21 cellular contexts compared by ENCODE assay signal in genomic region chr3:138062626-138063025, GRCh38. TPM values are rescaled to one million over a fixed set of nuclear protein-coding genes. Genes with fewer than 3 reads are reported as not detected.
DNase-seq lines count a peak whose midpoint lies in the region; ATAC-seq and TF ChIP-seq lines count a peak whose summit lies in the region.
"Had no signal": no experiment of that assay in that cellular context is flagged by ENCODE, and none has a peak within 500 bp of the region (broad histone marks: within the 10 kb centered on the region; RNA-seq: fewer than 3 reads in every experiment).

No MANE protein-coding gene starts in this region.

- no peaks in the 10 kb centered on the region for H3K79me2 ChIP-seq in PC-3 (ENCODE audit: low read length)

- CTCF ChIA-PET in PC-3 (lab: Charles Lee): no interaction called here

- intact Hi-C loops in posterior vena cava (cut with DNase I): no loop called here
- intact Hi-C loops in colonic mucosa (cut with DNase I): no loop called here
- intact Hi-C loops in PC-3 (cut with micrococcal nuclease): no loop called here

- peaks cover 37% of the 10 kb centered on the region; the same call in 1 of the 2 replicates for H3K36me3 Mint-ChIP-seq in HFFc6 (ENCODE audit: low read depth)
- H3K36me3 Mint-ChIP-seq: activated naive CD8-positive, alpha-beta T cell treated with anti-CD3 and anti-CD28 coated beads for 36 hours; stimulated activated memory B cell treated with anti-CD40 and anti-IgM and Interleukin-4, amounts not matched to agents 10 μg/mL and 1 μg/mL and 100 μg/mL, for 72 hours had no signal

- H3K27me3 ChIP-seq in colonic mucosa (no peaks in the 10 kb centered on the region), PC-3 (ENCODE audit: low read length) (no peaks in the 10 kb centered on the region)
- H3K27me3 ChIP-seq: heart left ventricle, right lobe of liver, thyroid gland had no signal

- no peak overlapping the region for H3K4me3 Mint-ChIP-seq in HFFc6
- H3K4me3 Mint-ChIP-seq: activated naive CD8-positive, alpha-beta T cell treated with anti-CD3 and anti-CD28 coated beads for 36 hours; stimulated activated memory B cell treated with anti-CD40 and anti-IgM and Interleukin-4, amounts not matched to agents 10 μg/mL and 1 μg/mL and 100 μg/mL, for 72 hours had no signal

- no peak for ATAC-seq in PC-3
- ATAC-seq: activated CD4-positive, CD25-positive, alpha-beta regulatory T cell treated with anti-CD3 and anti-CD28 coated beads, Interleukin-2, amount 50 U/mL, for 24 hours; right lobe of liver had no signal

- POLR2A ChIA-PET in PC-3 (lab: Charles Lee; ENCODE audit: unreplicated experiment): no interaction called here

- H3K4me3 ChIP-seq in astrocyte of the spinal cord (ENCODE audit: low read depth, low read length) (no peak overlapping the region), colonic mucosa (no peak overlapping the region), PC-3 (ENCODE audit: low read length) (no peak overlapping the region)
- H3K4me3 ChIP-seq: heart left ventricle, right lobe of liver, thyroid gland had no signal

- no peaks in the 10 kb centered on the region for H3K4me1 ChIP-seq in colonic mucosa
- H3K4me1 ChIP-seq in PC-3 (ENCODE audit: insufficient read depth, low read length): no peaks in the 10 kb centered on the region
- H3K4me1 ChIP-seq: Caco-2, right lobe of liver, thyroid gland had no signal

- no peak for TF ChIP-seq CTCF in AG09319 (IDR thresholded peaks at IDR 0.05; ENCODE audit: low read depth, low read length)
- no peak for TF ChIP-seq CTCF in HFFc6 (IDR thresholded peaks at IDR 0.05)
- TF ChIP-seq CTCF in astrocyte of the spinal cord (IDR thresholded peaks at IDR 0.05; ENCODE audit: low read depth, low read length): no peak
- no peak for TF ChIP-seq CTCF in colonic mucosa (IDR thresholded peaks at IDR 0.05)
- no peak for TF ChIP-seq CTCF in PC-3 (conservative IDR thresholded peaks at IDR 0.05; ENCODE audit: low read depth, low read length)

- H3K27ac ChIP-seq in colonic mucosa: no peak overlapping the region
- H3K27ac ChIP-seq in PC-3 (ENCODE audit: low read length): no peak overlapping the region
- H3K27ac ChIP-seq: heart left ventricle, right lobe of liver, thyroid gland had no signal

- H3F3A ChIP-seq in PC-3 (ENCODE audit: low read length, unreplicated experiment): no peaks in the 10 kb centered on the region

- no peaks in the 10 kb centered on the region for H3K36me3 ChIP-seq in colonic mucosa
- H3K36me3 ChIP-seq in PC-3 (ENCODE audit: low read depth, low read length): no peaks in the 10 kb centered on the region
- H3K36me3 ChIP-seq: right lobe of liver had no signal

- no peaks in the 10 kb centered on the region for H3K9me3 ChIP-seq in colonic mucosa
- no peaks in the 10 kb centered on the region for H3K9me3 ChIP-seq in PC-3 (ENCODE audit: low read length)
- H3K9me3 ChIP-seq: Caco-2, heart left ventricle, right lobe of liver, thyroid gland had no signal

- BruUV-seq in PC-3 (replicated peaks; lab: Mats Ljungman, UMichigan): no TSS peak

- DNase-seq in AG09319 (ENCODE audit: extremely low read depth, low read depth): peak; percentile 41
- peak; percentile 74 for DNase-seq in HFFc6
- peak; percentile 71 for DNase-seq in astrocyte of the spinal cord (ENCODE audit: low read depth, low spot score)
- peak; percentile 40 for DNase-seq in islet precursor cell
- no peak for DNase-seq in HT-29 (ENCODE audit: low spot score)
- DNase-seq in posterior vena cava (ENCODE audit: low spot score): no peak
- no peak for DNase-seq in colonic mucosa
- DNase-seq in PC-3: no peak
- DNase-seq: activated naive CD8-positive, alpha-beta T cell treated with anti-CD3 and anti-CD28 coated beads for 36 hours; Caco-2; caudate nucleus; heart left ventricle; Karpas-422; NCI-H1417; right lobe of liver; thyroid gland had no signal

- H3K9me2 ChIP-seq in PC-3 (replicated peaks; ENCODE audit: low read length): no peaks in the 10 kb centered on the region

- no peaks in the 10 kb centered on the region for H3K27me3 Mint-ChIP-seq in HFFc6 (ENCODE audit: insufficient read depth)

- H2AFZ ChIP-seq in PC-3 (ENCODE audit: low read length): no peak overlapping the region

- H3K4me2 ChIP-seq in PC-3 (ENCODE audit: low read length): no peak overlapping the region

- no peaks in the 10 kb centered on the region for H4K20me1 ChIP-seq in PC-3 (ENCODE audit: low read length)

- in situ Hi-C loops in astrocyte of the spinal cord (cut with HindIII; ENCODE audit: low sequenced_read_pairs): no loop called here

- H3K4me1 Mint-ChIP-seq in HFFc6 (ENCODE audit: low read depth): peaks cover 30% of the 10 kb centered on the region

- peak overlapping the region; percentile 69 for H3K27ac Mint-ChIP-seq in HFFc6
- H3K27ac Mint-ChIP-seq: activated naive CD8-positive, alpha-beta T cell treated with anti-CD3 and anti-CD28 coated beads for 36 hours; stimulated activated memory B cell treated with anti-CD40 and anti-IgM and Interleukin-4, amounts not matched to agents 10 μg/mL and 1 μg/mL and 100 μg/mL, for 72 hours had no signal

- H3K9me3 Mint-ChIP-seq in HFFc6: no peaks in the 10 kb centered on the region
- H3K9me3 Mint-ChIP-seq: activated naive CD8-positive, alpha-beta T cell treated with anti-CD3 and anti-CD28 coated beads for 36 hours; stimulated activated memory B cell treated with anti-CD40 and anti-IgM and Interleukin-4, amounts not matched to agents 10 μg/mL and 1 μg/mL and 100 μg/mL, for 72 hours had no signal

- H3K9ac ChIP-seq in colonic mucosa (ENCODE audit: low read depth in 2 of 2, low read length in 2 of 2) (no peak overlapping the region), PC-3 (ENCODE audit: low read length) (no peak overlapping the region)

RNA-seq across cellular contexts. Expression of gene CLDN18, which starts 52.7 kb away (rescaled TPM):
- total RNA-seq in HFFc6 (2021; fragmentation: NEBNext Ultra II Directional; extraction: Animal tissue kit (Norgen Biotek cat#: 25700)): not detected
- total RNA-seq in HT-29 (2014; rRNA removed; shearing (Covaris generic)): 0.05 TPM in 1 of 2 replicates, not detected in the other
- total RNA-seq in posterior vena cava (not detected), colonic mucosa (under 1 TPM; 0.11 to 0.44 TPM), PC-3 (2014; rRNA removed) (not detected in 2 replicates)
- total RNA-seq: activated naive CD8-positive, alpha-beta T cell treated with anti-CD3 and anti-CD28 coated beads for 36 hours; Caco-2; epithelial cell of proximal tubule; H1; heart left ventricle; liver; right lobe of liver; thyroid gland had no signal

RNA-seq across cellular contexts. Expression of gene DZIP1L, which starts 52.8 kb away (rescaled TPM):
- total RNA-seq in HFFc6 (2021; fragmentation: NEBNext Ultra II Directional; extraction: Animal tissue kit (Norgen Biotek cat#: 25700)): 10 to 100 TPM in 1 of 6 experiments, 1 to 10 TPM in 5; 6.1 to 10.8 (median 8.8) TPM
- not detected in 2 replicates for total RNA-seq in HT-29 (2014; rRNA removed; shearing (Covaris generic))
- total RNA-seq in posterior vena cava (10 to 100 TPM; 10.9 to 15.5 TPM), colonic mucosa (under 1 TPM; 0.69 to 0.89 TPM), PC-3 (2014; rRNA removed) (3.8 and 4.9 TPM in 2 replicates)

Comparison
In these comparisons a context has a peak if more than half of its experiments do, and no peak if none do; other contexts are left out.
1. DNase-seq: peak in AG09319 (single experiment), HFFc6 (single experiment), astrocyte of the spinal cord (single experiment) and islet precursor cell (single experiment); none in HT-29 (single experiment), posterior vena cava (single experiment), colonic mucosa (single experiment) and PC-3 (single experiment).